ENCODE assay signal across 1 cellular context in the genomic region with DNA sequence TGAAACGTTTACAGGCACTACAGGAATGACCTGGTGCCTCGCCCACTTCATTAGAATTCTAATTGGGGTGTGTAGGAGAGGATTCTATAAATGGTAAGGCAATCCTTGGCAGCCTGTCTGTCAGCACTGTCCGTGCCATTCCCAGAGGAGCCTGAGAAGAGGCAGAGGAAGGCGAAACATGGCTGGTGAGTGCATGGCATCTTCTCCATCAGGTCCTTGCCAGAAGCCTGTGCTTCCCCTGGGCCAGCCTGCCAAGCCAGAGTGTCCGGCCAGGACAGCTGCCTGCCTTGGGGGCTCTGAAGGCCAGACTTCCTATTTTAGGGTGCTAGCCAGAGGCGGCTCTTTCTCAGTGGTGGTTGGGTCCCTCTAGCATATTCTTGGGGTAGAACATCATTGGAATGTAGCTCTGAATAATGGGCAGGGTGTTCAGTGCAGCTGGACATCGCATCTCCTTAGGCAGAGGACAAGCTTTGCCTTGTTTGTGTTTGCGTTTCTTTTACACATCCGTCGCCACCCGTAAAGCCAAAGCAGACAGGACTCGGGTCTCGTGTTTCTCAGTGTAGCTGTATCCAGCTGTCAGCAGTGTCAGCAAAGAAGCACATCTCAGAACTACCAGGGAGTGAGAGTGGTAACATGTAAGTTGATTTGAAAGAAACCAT.
TF ChIP-seq lines count a peak whose summit lies in the region.

A gene with protein sequence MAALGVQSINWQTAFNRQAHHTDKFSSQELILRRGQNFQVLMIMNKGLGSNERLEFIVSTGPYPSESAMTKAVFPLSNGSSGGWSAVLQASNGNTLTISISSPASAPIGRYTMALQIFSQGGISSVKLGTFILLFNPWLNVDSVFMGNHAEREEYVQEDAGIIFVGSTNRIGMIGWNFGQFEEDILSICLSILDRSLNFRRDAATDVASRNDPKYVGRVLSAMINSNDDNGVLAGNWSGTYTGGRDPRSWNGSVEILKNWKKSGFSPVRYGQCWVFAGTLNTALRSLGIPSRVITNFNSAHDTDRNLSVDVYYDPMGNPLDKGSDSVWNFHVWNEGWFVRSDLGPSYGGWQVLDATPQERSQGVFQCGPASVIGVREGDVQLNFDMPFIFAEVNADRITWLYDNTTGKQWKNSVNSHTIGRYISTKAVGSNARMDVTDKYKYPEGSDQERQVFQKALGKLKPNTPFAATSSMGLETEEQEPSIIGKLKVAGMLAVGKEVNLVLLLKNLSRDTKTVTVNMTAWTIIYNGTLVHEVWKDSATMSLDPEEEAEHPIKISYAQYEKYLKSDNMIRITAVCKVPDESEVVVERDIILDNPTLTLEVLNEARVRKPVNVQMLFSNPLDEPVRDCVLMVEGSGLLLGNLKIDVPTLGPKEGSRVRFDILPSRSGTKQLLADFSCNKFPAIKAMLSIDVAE (plus strand): TSS at position 116 of the 659 bp plus-strand sequence. CDS start 63 bp downstream, at position 179.

TF ChIP-seq in H1, 55 proteins besides CTCF, POLR2A, EP300 and RAD21:
- no peak for TF ChIP-seq SIX5 (IDR thresholded peaks at IDR 0.05; ENCODE audit: low read depth, low read length)
